ENCODE assay signal across 1 cellular context in genomic region chr11:72314600-72315386, GRCh38.
TF ChIP-seq lines count a peak whose summit lies in the region.

No MANE protein-coding gene starts in this region.

TF ChIP-seq in K562, 482 proteins besides CTCF, POLR2A, EP300 and RAD21:
- no peak for TF ChIP-seq SFPQ (IDR thresholded peaks at IDR 0.05; ENCODE audit: low read depth, low read length)
- no peak for TF ChIP-seq GMEB1 (CRISPR knock-in tag; IDR thresholded peaks at IDR 0.05)
- TF ChIP-seq CBFA2T2 (conservative IDR thresholded peaks at IDR 0.05), result peak; percentile 64
- TF ChIP-seq ESRRA (IDR thresholded peaks at IDR 0.05; ENCODE audit: borderline replicate concordance, low read depth), result no peak
- TF ChIP-seq GATA2 (CRISPR knock-in tag; IDR thresholded peaks at IDR 0.05), result peak; percentile 57; the same call in 1 of the 2 replicates
- TF ChIP-seq PRPF4 (IDR thresholded peaks at IDR 0.05; ENCODE audit: insufficient read depth, low read depth, low read length, poor library complexity, severe bottlenecking), result no peak
- TF ChIP-seq ZBED1 (IDR thresholded peaks at IDR 0.05), result no peak
- peak; percentile 71 for TF ChIP-seq TCF3 (CRISPR knock-in tag; IDR thresholded peaks at IDR 0.05)
- TF ChIP-seq ZMIZ1 (IDR thresholded peaks at IDR 0.05; ENCODE audit: low read depth in 2 of 2, low read length in 2 of 2), result no peak
- peak; percentile 77 for TF ChIP-seq CBFA2T3 (IDR thresholded peaks at IDR 0.05)
- 0 out of 2 replicates have a peak, but pooled peaks have one; percentile 31 for TF ChIP-seq ARID4B (CRISPR knock-in tag; IDR thresholded peaks at IDR 0.05)
- TF ChIP-seq PHF20 (IDR thresholded peaks at IDR 0.05; ENCODE audit: partially characterized antibody), result no peak
- TF ChIP-seq ATF4 (CRISPR knock-in tag; IDR thresholded peaks at IDR 0.05), result no peak
- no peak for TF ChIP-seq THRB (CRISPR knock-in tag; conservative IDR thresholded peaks at IDR 0.05)
